ENCODE assay signal across 8 cellular contexts in genomic region chr19:58381460-58382220, GRCh38.
DNase-seq lines count a peak whose midpoint lies in the region; ATAC-seq lines count a peak whose summit lies in the region.

No MANE protein-coding gene starts in this region.

- DNase-seq in stimulated activated naive CD8-positive, alpha-beta T cell treated with anti-CD3 and anti-CD28 coated beads, Interleukin-15, Interleukin-2, amounts not matched to agents 100 U/mL and 50 U/mL, for 24 hours: no peak
- DNase-seq in central memory CD8-positive, alpha-beta T cell (ENCODE audit: low spot score in 2 of 2): no peak
- no peak for DNase-seq in effector CD8-positive, alpha-beta T cell (lab: John Stamatoyannopoulos, UW)
- DNase-seq in NCI-H446 (lab: John Stamatoyannopoulos, UW): no peak
- no peak for DNase-seq in activated CD4-positive, alpha-beta T cell treated with anti-CD3 and anti-CD28 coated beads for 1 hour

- peaks cover 24 to 26% of the 10 kb centered on the region in 2 donors for H3K4me1 ChIP-seq in mucosa of rectum (ENCODE audit: control insufficient read depth in 2 of 2, insufficient read depth in 2 of 2, low read length in 2 of 2)

- H3K9me3 Mint-ChIP-seq in stimulated activated naive CD8-positive, alpha-beta T cell treated with anti-CD3 and anti-CD28 coated beads, Interleukin-15, Interleukin-2, amounts not matched to agents 100 ng/mL and 50 ng/mL, for 24 hours: no peaks in the 10 kb centered on the region
- H3K9me3 Mint-ChIP-seq in central memory CD8-positive, alpha-beta T cell: no peaks in the 10 kb centered on the region

- H3K27me3 ChIP-seq in mucosa of rectum (ENCODE audit: control insufficient read depth in 2 of 2, insufficient read depth in 2 of 2, low read length in 2 of 2): no peaks in the 10 kb centered on the region

- peak overlapping the region; percentile 100 for H3K4me3 Mint-ChIP-seq in stimulated activated naive CD8-positive, alpha-beta T cell treated with anti-CD3 and anti-CD28 coated beads, Interleukin-15, Interleukin-2, amounts not matched to agents 100 ng/mL and 50 ng/mL, for 24 hours
- H3K4me3 Mint-ChIP-seq in central memory CD8-positive, alpha-beta T cell: peak overlapping the region; percentile 88

- peak overlapping the region; percentile 63 to 75 for H3K9ac ChIP-seq in mucosa of rectum (ENCODE audit: low read depth in 1 of 2, low read length in 2 of 2)

- H3K36me3 ChIP-seq in mucosa of rectum (ENCODE audit: control insufficient read depth in 2 of 2, insufficient read depth in 2 of 2, low read length in 2 of 2): no peaks in the 10 kb centered on the region

- H3K27ac ChIP-seq in mucosa of rectum (ENCODE audit: low read depth in 2 of 2, low read length in 2 of 2): peak overlapping the region; percentile 92 to 93

- ATAC-seq in stimulated activated naive CD8-positive, alpha-beta T cell treated with anti-CD3 and anti-CD28 coated beads, Interleukin-15, Interleukin-2, amounts not matched to agents 100 U/mL and 50 U/mL, for 24 hours: no peak
- ATAC-seq in central memory CD8-positive, alpha-beta T cell (replicated peaks; ENCODE audit: extremely low read depth, poor library complexity, severe bottlenecking): no peak
- no peak for ATAC-seq in GM19035 (IDR thresholded peaks at IDR 0.05; ENCODE audit: unreplicated experiment)

- peaks cover 4% of the 10 kb centered on the region for H3K36me3 Mint-ChIP-seq in stimulated activated naive CD8-positive, alpha-beta T cell treated with anti-CD3 and anti-CD28 coated beads, Interleukin-15, Interleukin-2, amounts not matched to agents 100 ng/mL and 50 ng/mL, for 24 hours (ENCODE audit: low read depth)
- peaks cover 29% of the 10 kb centered on the region for H3K36me3 Mint-ChIP-seq in central memory CD8-positive, alpha-beta T cell (ENCODE audit: insufficient read depth)

- peaks cover 23% of the 10 kb centered on the region for H3K4me1 Mint-ChIP-seq in stimulated activated naive CD8-positive, alpha-beta T cell treated with anti-CD3 and anti-CD28 coated beads, Interleukin-15, Interleukin-2, amounts not matched to agents 100 ng/mL and 50 ng/mL, for 24 hours (ENCODE audit: low read depth)
- peaks cover 32% of the 10 kb centered on the region for H3K4me1 Mint-ChIP-seq in central memory CD8-positive, alpha-beta T cell

- H3K27ac Mint-ChIP-seq in stimulated activated naive CD8-positive, alpha-beta T cell treated with anti-CD3 and anti-CD28 coated beads, Interleukin-15, Interleukin-2, amounts not matched to agents 100 ng/mL and 50 ng/mL, for 24 hours: peak overlapping the region; percentile 86
- peak overlapping the region; percentile 94 for H3K27ac Mint-ChIP-seq in central memory CD8-positive, alpha-beta T cell (ENCODE audit: low read depth)

- no peaks in the 10 kb centered on the region for H3K27me3 Mint-ChIP-seq in stimulated activated naive CD8-positive, alpha-beta T cell treated with anti-CD3 and anti-CD28 coated beads, Interleukin-15, Interleukin-2, amounts not matched to agents 100 ng/mL and 50 ng/mL, for 24 hours
- no peaks in the 10 kb centered on the region for H3K27me3 Mint-ChIP-seq in central memory CD8-positive, alpha-beta T cell

- peak overlapping the region; percentile 75 to 89 for H3K4me3 ChIP-seq in mucosa of rectum (ENCODE audit: low read length in 2 of 2)

- no peaks in the 10 kb centered on the region for H3K9me3 ChIP-seq in mucosa of rectum (ENCODE audit: control insufficient read depth in 2 of 2, low read length in 2 of 2)
